Comparison of ENCODE assay signal across 8 cellular contexts in genomic region chr10:100744980-100745881, GRCh38. TPM values are rescaled to one million over a fixed set of nuclear protein-coding genes. Genes with fewer than 3 reads are reported as not detected.
DNase-seq lines count a peak whose midpoint lies in the region; ATAC-seq and TF ChIP-seq lines count a peak whose summit lies in the region.

Gene PAX2 (plus strand): TSS chr10:100745582. CDS start chr10:100746261, 679 bp downstream.

- peak within 1 kb of the TSS; percentile 63; the same call in 1 of the 2 replicates for H3K4me2 ChIP-seq in IMR-90 (ENCODE audit: low read depth, low read length)

- no peak within 1 kb of the TSS for H3K4me3 ChIP-seq in CD8-positive, alpha-beta memory T cell (ENCODE audit: low read length)
- no peak within 1 kb of the TSS for H3K4me3 ChIP-seq in IMR-90 (ENCODE audit: insufficient read depth, low read depth, low read length)

- no peak within 1 kb of the TSS for H3K18ac ChIP-seq in IMR-90 (ENCODE audit: low read depth, low read length)

- H3K27ac ChIP-seq in CD8-positive, alpha-beta memory T cell (ENCODE audit: low read depth, low read length) = no peak within 1 kb of the TSS
- H3K27ac ChIP-seq in IMR-90 (ENCODE audit: insufficient read depth, low read length) (no peak within 1 kb of the TSS), substantia nigra (ENCODE audit: low read depth, low read length, poor library complexity, severe bottlenecking) (no peak within 1 kb of the TSS)

- H4K5ac ChIP-seq in IMR-90 (ENCODE audit: low read depth, low read length) = no peak within 1 kb of the TSS

- H3K14ac ChIP-seq in IMR-90 (replicated peaks; ENCODE audit: low read depth, low read length) = no peak within 1 kb of the TSS

- no peak within 1 kb of the TSS for H2BK5ac ChIP-seq in IMR-90 (ENCODE audit: low read depth, low read length, poor library complexity, severe bottlenecking)

- BruUV-seq in IMR-90 (replicated peaks; lab: Mats Ljungman, UMichigan) (no TSS peak), MCF 10A (replicated peaks; lab: Mats Ljungman, UMichigan) (no TSS peak)

- H3K9me3 ChIP-seq in CD8-positive, alpha-beta memory T cell (ENCODE audit: low read length) = no peaks in the 10 kb centered on the region
- no peaks in the 10 kb centered on the region; the same call in 1 of the 2 replicates for H3K9me3 ChIP-seq in IMR-90 (ENCODE audit: control insufficient read depth, insufficient read depth, low read length)

- no peaks in the 10 kb centered on the region for H3K79me1 ChIP-seq in IMR-90 (ENCODE audit: low read depth in 1 of 2, low read length in 2 of 2)

- TF ChIP-seq RAD21 in IMR-90 (IDR thresholded peaks at IDR 0.05; ENCODE audit: low read length) = no peak

- no peak within 1 kb of the TSS for H3K9ac ChIP-seq in IMR-90 (ENCODE audit: low read depth, low read length)

- no peak within 1 kb of the TSS for H2BK20ac ChIP-seq in IMR-90 (ENCODE audit: low read depth, low read length)

- peaks cover 65 to 84% of the 10 kb centered on the region in 2 donors for H3K27me3 Mint-ChIP-seq in CD8-positive, alpha-beta memory T cell
- peaks cover 94% of the 10 kb centered on the region for H3K27me3 Mint-ChIP-seq in MCF 10A (ENCODE audit: insufficient read depth, unreplicated experiment)
- peaks cover 59 to 66% of the 10 kb centered on the region in 2 donors for H3K27me3 Mint-ChIP-seq in natural killer cell treated with Interleukin-12 subunit alpha and Interleukin-12 subunit beta and Interleukin-15 and Interleukin-18, amount 100 ng/mL, for 72 hours

- H2AK5ac ChIP-seq in IMR-90 (ENCODE audit: low read depth, low read length) = no peak within 1 kb of the TSS

- no peaks in the 10 kb centered on the region for H3K9me3 Mint-ChIP-seq in CD8-positive, alpha-beta memory T cell
- no peaks in the 10 kb centered on the region for H3K9me3 Mint-ChIP-seq in MCF 10A (ENCODE audit: unreplicated experiment)
- no peaks in the 10 kb centered on the region for H3K9me3 Mint-ChIP-seq in natural killer cell treated with Interleukin-12 subunit alpha and Interleukin-12 subunit beta and Interleukin-15 and Interleukin-18, amount 100 ng/mL, for 72 hours

- peaks cover 31 to 71% (median 42%) of the 10 kb centered on the region in 3 donors for H3K4me1 Mint-ChIP-seq in CD8-positive, alpha-beta memory T cell
- H3K4me1 Mint-ChIP-seq in MCF 10A (ENCODE audit: insufficient read depth, unreplicated experiment) = peaks cover 7% of the 10 kb centered on the region
- peaks cover 14 to 15% of the 10 kb centered on the region in 2 donors for H3K4me1 Mint-ChIP-seq in natural killer cell treated with Interleukin-12 subunit alpha and Interleukin-12 subunit beta and Interleukin-15 and Interleukin-18, amount 100 ng/mL, for 72 hours (ENCODE audit: low read depth in 2 of 2)

- no peak within 1 kb of the TSS for H4K91ac ChIP-seq in IMR-90 (ENCODE audit: insufficient read depth, low read depth, low read length)

- H3K36me3 ChIP-seq in CD8-positive, alpha-beta memory T cell (ENCODE audit: insufficient read depth, low read length) = no peaks in the 10 kb centered on the region
- no peaks in the 10 kb centered on the region for H3K36me3 ChIP-seq in IMR-90 (ENCODE audit: control insufficient read depth, insufficient read depth, low read length)

- H2BK15ac ChIP-seq in IMR-90 (ENCODE audit: low read depth, low read length) = no peak within 1 kb of the TSS

- peaks cover 5% of the 10 kb centered on the region; the same call in 1 of the 2 replicates for H4K20me1 ChIP-seq in IMR-90 (ENCODE audit: insufficient read depth, low read length)

- no peak for DNase-seq in CD8-positive, alpha-beta memory T cell
- no peak for DNase-seq in IMR-90
- DNase-seq in MCF 10A (ENCODE audit: unreplicated experiment) = no peak
- no peak for DNase-seq in natural killer cell treated with Interleukin-12 subunit alpha and Interleukin-12 subunit beta and Interleukin-15 and Interleukin-18, amount 100 ng/mL, for 72 hours (ENCODE audit: low spot score)
- no peak for DNase-seq in NCI-H1436 (lab: John Stamatoyannopoulos, UW)
- no peak for DNase-seq in activated effector memory CD4-positive, alpha-beta T cell treated with Interleukin-2 at 50 U/mL for 16 hours
- DNase-seq in stimulated activated CD4-positive, alpha-beta T cell treated with anti-CD3 and anti-CD28 coated beads, Interleukin-4, amount 100 ng/mL, for 4 hours = no peak
- DNase-seq in substantia nigra (lab: John Stamatoyannopoulos, UW) = no peak

- peak within 1 kb of the TSS; percentile 56 for H2AFZ ChIP-seq in IMR-90 (replicated peaks; ENCODE audit: low read length, poor library complexity)

- no peak within 1 kb of the TSS for H3K56ac ChIP-seq in IMR-90 (ENCODE audit: extremely low read depth, insufficient read depth, low read length)

- peak; percentile 27; the same call in 1 of the 2 replicates for ATAC-seq in IMR-90 (ENCODE audit: low read depth)
- ATAC-seq in natural killer cell treated with Interleukin-12 subunit alpha and Interleukin-12 subunit beta and Interleukin-15 and Interleukin-18, amount 100 ng/mL, for 72 hours = no peak

- H3K9me1 ChIP-seq in IMR-90 (ENCODE audit: insufficient read depth, low read length) = no peaks in the 10 kb centered on the region

- no peak for TF ChIP-seq POLR2A in IMR-90 (IDR thresholded peaks at IDR 0.05; ENCODE audit: low read depth, low read length)

- no peak within 1 kb of the TSS for H2BK120ac ChIP-seq in IMR-90 (ENCODE audit: low read depth, low read length)

- H3K27ac Mint-ChIP-seq in CD8-positive, alpha-beta memory T cell = peak within 1 kb of the TSS in 1 of 8 donors; percentile 16
- no peak within 1 kb of the TSS for H3K27ac Mint-ChIP-seq in MCF 10A (ENCODE audit: low read depth, unreplicated experiment)
- no peak within 1 kb of the TSS for H3K27ac Mint-ChIP-seq in natural killer cell treated with Interleukin-12 subunit alpha and Interleukin-12 subunit beta and Interleukin-15 and Interleukin-18, amount 100 ng/mL, for 72 hours

- peaks cover 55% of the 10 kb centered on the region for H3K27me3 ChIP-seq in CD8-positive, alpha-beta memory T cell (ENCODE audit: insufficient read depth, low read length, poor library complexity, severe bottlenecking)
- peaks cover 95% of the 10 kb centered on the region for H3K27me3 ChIP-seq in IMR-90 (ENCODE audit: control insufficient read depth, insufficient read depth, low read length)

- WGBS in IMR-90 (ENCODE audit: extremely low coverage in 2 of 2, insufficient read length in 1 of 2), 2 experiments = 1% methylated on average over 36 of the region's 75 CpGs; no CpG with 5 or more reads in 1 of the 2 experiments

- dilution Hi-C loops in IMR-90 (cut with HindIII; ENCODE audit: low sequenced_read_pairs, unreplicated experiment) = no loop called here

- no peaks in the 10 kb centered on the region for H3K36me3 Mint-ChIP-seq in CD8-positive, alpha-beta memory T cell
- H3K36me3 Mint-ChIP-seq in MCF 10A (ENCODE audit: insufficient read depth, unreplicated experiment) = peaks cover 5% of the 10 kb centered on the region
- peaks cover 5% of the 10 kb centered on the region for H3K36me3 Mint-ChIP-seq in natural killer cell treated with Interleukin-12 subunit alpha and Interleukin-12 subunit beta and Interleukin-15 and Interleukin-18, amount 100 ng/mL, for 72 hours

- TF ChIP-seq CTCF in IMR-90 (conservative IDR thresholded peaks at IDR 0.05; ENCODE audit: low read depth, low read length) = no peak
- no peak for TF ChIP-seq CTCF in MCF 10A (IDR thresholded peaks at IDR 0.05; ENCODE audit: unreplicated experiment)

- in situ Hi-C loops in IMR-90 (cut with MboI; ENCODE audit: low sequenced_read_pairs) = no loop called here

- CTCF ChIA-PET in CD8-positive, alpha-beta memory T cell (lab: Charles Lee) = interaction anchor here (1.9 to 3.2 kb wide), 3 partner anchors 11 to 183 kb away, joined by 4 to 17 read pairs (median 8); no protein-coding TSS in a partner anchor
- CTCF ChIA-PET in IMR-90 (lab: Yijun Ruan, JAX) (no interaction called here), MCF 10A (lab: Yijun Ruan, JAX) (interaction anchor here (0.6 to 2.1 kb wide), 4 partner anchors 9 to 182 kb away, joined by 3 to 17 read pairs (median 3); no protein-coding TSS in a partner anchor)

- 0 out of 2 replicates have a peak within 1 kb of the TSS, but pooled peaks have one; percentile 59 for H3K23ac ChIP-seq in IMR-90 (ENCODE audit: low read depth, low read length)

- no peak within 1 kb of the TSS for H4K8ac ChIP-seq in IMR-90 (ENCODE audit: low read depth in 2 of 2, low read length in 2 of 2)

- H3K4me3 Mint-ChIP-seq in CD8-positive, alpha-beta memory T cell = peak within 1 kb of the TSS in 6 of 7 donors; percentile 51 to 83 (median 58)
- peak within 1 kb of the TSS; percentile 28 for H3K4me3 Mint-ChIP-seq in MCF 10A (ENCODE audit: unreplicated experiment)
- H3K4me3 Mint-ChIP-seq in natural killer cell treated with Interleukin-12 subunit alpha and Interleukin-12 subunit beta and Interleukin-15 and Interleukin-18, amount 100 ng/mL, for 72 hours = peak within 1 kb of the TSS; percentile 32

- no peak within 1 kb of the TSS for H3K4ac ChIP-seq in IMR-90 (ENCODE audit: low read depth, low read length)

- intact Hi-C loops in IMR-90 (cut with micrococcal nuclease) (loop anchor here (5.0 to 10.0 kb wide), 2 partner anchors 130 to 183 kb away; no protein-coding TSS in a partner anchor), MCF 10A (cut with micrococcal nuclease) (loop anchor here (5.0 to 10.0 kb wide), 2 partner anchors 70 to 132 kb away; no protein-coding TSS in a partner anchor)

- no peak within 1 kb of the TSS for H2AK9ac ChIP-seq in IMR-90 (replicated peaks; ENCODE audit: low read depth, low read length, poor library complexity)

- H3K4me1 ChIP-seq in CD8-positive, alpha-beta memory T cell (ENCODE audit: insufficient read depth, low read length) = peaks cover 20% of the 10 kb centered on the region
- H3K4me1 ChIP-seq in IMR-90 (ENCODE audit: control insufficient read depth, insufficient read depth, low read length) = no peaks in the 10 kb centered on the region

- POLR2A ChIA-PET in CD8-positive, alpha-beta memory T cell (lab: Charles Lee) = no interaction called here
- POLR2A ChIA-PET in IMR-90 (lab: Charles Lee; ENCODE audit: unreplicated experiment) = interaction anchor here (0.7 kb wide), 1 partner anchor 9 kb away, joined by 7 read pairs; no protein-coding TSS in a partner anchor
- POLR2A ChIA-PET in MCF 10A (lab: Yijun Ruan, JAX) = no interaction called here

TF ChIP-seq in IMR-90, 13 proteins besides CTCF, POLR2A, EP300 and RAD21 (continues in another document):
- no peak for TF ChIP-seq FOS (IDR thresholded peaks at IDR 0.05; ENCODE audit: low read depth, low read length)
- no peak for TF ChIP-seq CHD1 (IDR thresholded peaks at IDR 0.05; ENCODE audit: low read depth, low read length)
- no peak for TF ChIP-seq RFX5 (IDR thresholded peaks at IDR 0.05; ENCODE audit: low read depth, low read length)
- no peak for TF ChIP-seq CEBPB (IDR thresholded peaks at IDR 0.05; ENCODE audit: low read depth, low read length)
- TF ChIP-seq MAFK (IDR thresholded peaks at IDR 0.05; ENCODE audit: low read depth, low read length) = no peak

RNA-seq across cellular contexts. Expression of gene PAX2, which starts in this region (rescaled TPM):
- under 1 TPM in 1 of 2 experiments, not detected in 1; 0.04 TPM for total RNA-seq in CD8-positive, alpha-beta memory T cell
- polyA plus RNA-seq in CD8-positive, alpha-beta memory T cell = not detected
- total RNA-seq in IMR-90 (2012; rRNA removed) (not detected in 2 replicates), MCF 10A (2022) (not detected in 2 replicates)
- polyA plus RNA-seq in IMR-90 (2012; rRNA removed) = not detected in 2 replicates
- polyA plus RNA-seq in IMR-90 (2012; cell fraction: cytosol; rRNA removed) = not detected in 2 replicates
- not detected in 2 replicates for polyA plus RNA-seq in IMR-90 (2012; cell fraction: nucleus; rRNA removed; ENCODE audit: low replicate concordance)
- not detected for total RNA-seq in natural killer cell treated with Interleukin-12 subunit alpha and Interleukin-12 subunit beta and Interleukin-15 and Interleukin-18, amount 100 ng/mL, for 72 hours

Comparison
In these comparisons a context has a peak if more than half of its experiments do, and no peak if none do; other contexts are left out.
1. Peak in ATAC-seq and H3K4me2 ChIP-seq in IMR-90; RNA of the gene not detected or under 1 TPM.